18 cellular contexts compared by ENCODE assay signal in the genomic region with DNA sequence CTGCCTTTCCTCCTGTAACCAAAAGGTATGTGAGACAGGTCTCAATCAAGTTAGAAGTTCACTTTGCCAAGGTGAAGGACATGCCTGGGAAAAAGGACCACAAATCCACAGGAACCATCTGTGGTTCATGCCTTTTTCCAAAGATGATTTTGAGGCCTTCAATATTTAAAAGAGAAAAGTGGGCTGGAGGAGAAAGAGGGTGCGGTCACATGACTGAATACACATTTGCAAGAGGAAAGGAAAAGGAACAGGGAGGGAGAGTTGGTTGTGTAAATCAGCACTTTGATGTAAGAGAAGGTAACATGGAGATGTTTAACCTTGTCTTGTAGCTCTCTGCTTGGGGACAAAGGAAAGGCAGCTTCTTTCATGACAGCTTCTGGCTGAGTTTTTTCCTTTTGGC. TPM values are rescaled to one million over a fixed set of nuclear protein-coding genes. Genes with fewer than 3 reads are reported as not detected.
DNase-seq lines count a peak whose midpoint lies in the region; ATAC-seq and TF ChIP-seq lines count a peak whose summit lies in the region.
"Had no signal": no experiment of that assay in that cellular context is flagged by ENCODE, and none has a peak within 500 bp of the region (broad histone marks: within the 10 kb centered on the region; RNA-seq: fewer than 3 reads in every experiment).

No MANE protein-coding gene starts in this region.

- no peak for ATAC-seq in activated CD8-positive, alpha-beta memory T cell treated with anti-CD3 and anti-CD28 coated beads, Interleukin-2, amount 10 ng/mL, durations not matched to agents 7 days and 5 days

- DNase-seq in activated CD8-positive, alpha-beta memory T cell treated with anti-CD3 and anti-CD28 coated beads, Interleukin-2, amount 10 ng/mL, durations not matched to agents 7 days and 5 days = no peak
- no peak for DNase-seq in activated CD8-positive, alpha-beta memory T cell treated with anti-CD3 and anti-CD28 coated beads, Interleukin-2, amount 50 U/mL, for 48 hours
- DNase-seq in activated naive CD8-positive, alpha-beta T cell treated with anti-CD3 and anti-CD28 coated beads for 36 hours = no peak
- peak; percentile 3 for DNase-seq in iPS-NIHi11 (ENCODE audit: low spot score)
- DNase-seq in NCI-H1436 treated with DMSO at 0.1 percent for 48 hours (lab: John Stamatoyannopoulos, UW) = no peak
- DNase-seq in stimulated activated CD4-positive, alpha-beta T cell treated with anti-CD3 and anti-CD28 coated beads, Interleukin-12 subunit alpha, Interleukin-12 subunit beta, amount 100 ng/mL, for 4 hours = no peak
- no peak for DNase-seq in HCEC 1CT
- no peak for DNase-seq in nephron progenitor cell
- DNase-seq: DMS 273 treated with DMSO at 0.1 percent for 48 hours, DND-41, H9, KBM-7, NCI-H1417, NCI-H187 treated with DMSO at 0.1 percent for 48 hours, NCI-H345, NCI-H526 had no signal

- H3K9me3 Mint-ChIP-seq in activated CD8-positive, alpha-beta memory T cell treated with anti-CD3 and anti-CD28 coated beads, Interleukin-2, amount 10 ng/mL, durations not matched to agents 7 days and 5 days (ENCODE audit: low read depth) = no peaks in the 10 kb centered on the region
- no peaks in the 10 kb centered on the region for H3K9me3 Mint-ChIP-seq in activated naive CD8-positive, alpha-beta T cell treated with anti-CD3 and anti-CD28 coated beads for 36 hours
- no peaks in the 10 kb centered on the region for H3K9me3 Mint-ChIP-seq in nephron progenitor cell
- H3K9me3 Mint-ChIP-seq: H9 had no signal

- CTCF ChIA-PET in activated CD8-positive, alpha-beta memory T cell treated with anti-CD3 and anti-CD28 coated beads, Interleukin-2, amount 10 ng/mL, durations not matched to agents 7 days and 5 days (lab: Charles Lee) = no interaction called here

- no peak for TF ChIP-seq CTCF in nephron progenitor cell (IDR thresholded peaks at IDR 0.05)

- H3K4me3 Mint-ChIP-seq in activated CD8-positive, alpha-beta memory T cell treated with anti-CD3 and anti-CD28 coated beads, Interleukin-2, amount 10 ng/mL, durations not matched to agents 7 days and 5 days = no peak overlapping the region
- H3K4me3 Mint-ChIP-seq in activated naive CD8-positive, alpha-beta T cell treated with anti-CD3 and anti-CD28 coated beads for 36 hours = no peak overlapping the region
- H3K4me3 Mint-ChIP-seq in nephron progenitor cell = no peak overlapping the region
- H3K4me3 Mint-ChIP-seq: H9 had no signal

- peaks cover 20% of the 10 kb centered on the region for H3K4me1 Mint-ChIP-seq in activated CD8-positive, alpha-beta memory T cell treated with anti-CD3 and anti-CD28 coated beads, Interleukin-2, amount 10 ng/mL, durations not matched to agents 7 days and 5 days
- peaks cover 22% of the 10 kb centered on the region for H3K4me1 Mint-ChIP-seq in activated naive CD8-positive, alpha-beta T cell treated with anti-CD3 and anti-CD28 coated beads for 36 hours
- peaks cover 20% of the 10 kb centered on the region for H3K4me1 Mint-ChIP-seq in nephron progenitor cell

- no peaks in the 10 kb centered on the region for H3K36me3 Mint-ChIP-seq in activated CD8-positive, alpha-beta memory T cell treated with anti-CD3 and anti-CD28 coated beads, Interleukin-2, amount 10 ng/mL, durations not matched to agents 7 days and 5 days
- no peaks in the 10 kb centered on the region for H3K36me3 Mint-ChIP-seq in activated naive CD8-positive, alpha-beta T cell treated with anti-CD3 and anti-CD28 coated beads for 36 hours
- no peaks in the 10 kb centered on the region for H3K36me3 Mint-ChIP-seq in nephron progenitor cell (ENCODE audit: low read depth)

- peak overlapping the region; percentile 59 for H3K27ac Mint-ChIP-seq in activated CD8-positive, alpha-beta memory T cell treated with anti-CD3 and anti-CD28 coated beads, Interleukin-2, amount 10 ng/mL, durations not matched to agents 7 days and 5 days
- H3K27ac Mint-ChIP-seq in activated naive CD8-positive, alpha-beta T cell treated with anti-CD3 and anti-CD28 coated beads for 36 hours = peak overlapping the region; percentile 21
- H3K27ac Mint-ChIP-seq in nephron progenitor cell = no peak overlapping the region

- peaks cover 6% of the 10 kb centered on the region for H3K27me3 Mint-ChIP-seq in activated CD8-positive, alpha-beta memory T cell treated with anti-CD3 and anti-CD28 coated beads, Interleukin-2, amount 10 ng/mL, durations not matched to agents 7 days and 5 days
- H3K27me3 Mint-ChIP-seq in activated naive CD8-positive, alpha-beta T cell treated with anti-CD3 and anti-CD28 coated beads for 36 hours = no peaks in the 10 kb centered on the region
- H3K27me3 Mint-ChIP-seq in nephron progenitor cell (ENCODE audit: low read depth, poor library complexity) = peaks cover 13% of the 10 kb centered on the region

RNA-seq across cellular contexts. Expression of gene MOV10L1, which starts 21.2 kb away (rescaled TPM):
- under 1 TPM in 1 of 2 experiments, not detected in 1; 0.23 TPM for total RNA-seq in activated CD8-positive, alpha-beta memory T cell treated with anti-CD3 and anti-CD28 coated beads, Interleukin-2, amount 10 ng/mL, durations not matched to agents 7 days and 5 days
- total RNA-seq in activated naive CD8-positive, alpha-beta T cell treated with anti-CD3 and anti-CD28 coated beads for 36 hours = under 1 TPM; 0.14 to 0.23 TPM
- total RNA-seq: G401, H9 had no signal

RNA-seq across cellular contexts. Expression of gene MLC1, which starts 25.8 kb away (rescaled TPM):
- 1 to 10 TPM; 1.9 to 2.9 TPM for total RNA-seq in activated CD8-positive, alpha-beta memory T cell treated with anti-CD3 and anti-CD28 coated beads, Interleukin-2, amount 10 ng/mL, durations not matched to agents 7 days and 5 days
- total RNA-seq in activated naive CD8-positive, alpha-beta T cell treated with anti-CD3 and anti-CD28 coated beads for 36 hours = 1 to 10 TPM; 1.5 to 2.1 TPM
- total RNA-seq: G401, H9 had no signal

RNA-seq across cellular contexts. Expression of gene TTLL8, which starts 53.0 kb away (rescaled TPM):
- total RNA-seq in activated CD8-positive, alpha-beta memory T cell treated with anti-CD3 and anti-CD28 coated beads, Interleukin-2, amount 10 ng/mL, durations not matched to agents 7 days and 5 days = not detected
- total RNA-seq in activated naive CD8-positive, alpha-beta T cell treated with anti-CD3 and anti-CD28 coated beads for 36 hours = not detected
- total RNA-seq: G401, H9, SJSA1 had no signal

RNA-seq across cellular contexts. Expression of gene PANX2, which starts 59.5 kb away (rescaled TPM):
- total RNA-seq in activated CD8-positive, alpha-beta memory T cell treated with anti-CD3 and anti-CD28 coated beads, Interleukin-2, amount 10 ng/mL, durations not matched to agents 7 days and 5 days = 1 to 10 TPM; 1.3 to 1.8 TPM
- total RNA-seq in activated naive CD8-positive, alpha-beta T cell treated with anti-CD3 and anti-CD28 coated beads for 36 hours = 1 to 10 TPM in 1 of 2 experiments, under 1 TPM in 1; 0.66 to 1.0 TPM
